In genomic region chr2:112995346-112995920, GRCh38 we compare ENCODE assay signal across 2 cellular contexts.
TF ChIP-seq lines count a peak whose summit lies in the region.

No MANE protein-coding gene starts in this region.

TF ChIP-seq in SK-N-SH, 30 proteins besides CTCF, POLR2A, EP300 and RAD21 (continued from another document):
- no peak for TF ChIP-seq RFX5 (IDR thresholded peaks at IDR 0.05; ENCODE audit: low read length)
TF ChIP-seq in SK-N-SH: peak in this region for 0.

TF ChIP-seq in SK-N-SH treated with all-trans-retinoic acid at 6 μM for 48 hours, 23 proteins besides CTCF, POLR2A, EP300 and RAD21 (continued from another document):
- TF ChIP-seq ESRRG (CRISPR knock-in tag; IDR thresholded peaks at IDR 0.05) (no peak), TCF4 (CRISPR knock-in tag; IDR thresholded peaks at IDR 0.05; ENCODE audit: borderline replicate concordance) (no peak), CSDC2 (CRISPR knock-in tag; IDR thresholded peaks at IDR 0.05) (no peak), ZNF70 (CRISPR knock-in tag; IDR thresholded peaks at IDR 0.05) (no peak)
- TF ChIP-seq, protein P1, sequence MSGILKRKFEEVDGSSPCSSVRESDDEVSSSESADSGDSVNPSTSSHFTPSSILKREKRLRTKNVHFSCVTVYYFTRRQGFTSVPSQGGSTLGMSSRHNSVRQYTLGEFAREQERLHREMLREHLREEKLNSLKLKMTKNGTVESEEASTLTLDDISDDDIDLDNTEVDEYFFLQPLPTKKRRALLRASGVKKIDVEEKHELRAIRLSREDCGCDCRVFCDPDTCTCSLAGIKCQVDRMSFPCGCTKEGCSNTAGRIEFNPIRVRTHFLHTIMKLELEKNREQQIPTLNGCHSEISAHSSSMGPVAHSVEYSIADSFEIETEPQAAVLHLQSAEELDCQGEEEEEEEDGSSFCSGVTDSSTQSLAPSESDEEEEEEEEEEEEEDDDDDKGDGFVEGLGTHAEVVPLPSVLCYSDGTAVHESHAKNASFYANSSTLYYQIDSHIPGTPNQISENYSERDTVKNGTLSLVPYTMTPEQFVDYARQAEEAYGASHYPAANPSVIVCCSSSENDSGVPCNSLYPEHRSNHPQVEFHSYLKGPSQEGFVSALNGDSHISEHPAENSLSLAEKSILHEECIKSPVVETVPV (CRISPR knock-in tag; IDR thresholded peaks at IDR 0.05), result no peak
